1 cellular context compared by ENCODE assay signal in genomic region chr11:107263865-107264563, GRCh38.
A peak's percentile ranks its signal among the peaks of the same experiment; 100 is the strongest.
TF ChIP-seq lines count a peak whose summit lies in the region.

No MANE protein-coding gene starts in this region.

TF ChIP-seq in GM12878, 131 proteins besides CTCF, POLR2A, EP300 and RAD21 (continued from another document):
- TF ChIP-seq USF1 (IDR thresholded peaks at IDR 0.05; ENCODE audit: borderline replicate concordance, extremely low read length, insufficient read depth, low read depth, low read length) (no peak), CBX5 (IDR thresholded peaks at IDR 0.05; ENCODE audit: low read depth) (no peak), ZSCAN29 (IDR thresholded peaks at IDR 0.05) (no peak), E2F8 (IDR thresholded peaks at IDR 0.05; ENCODE audit: low read depth, partially characterized antibody) (no peak), MEF2B (IDR thresholded peaks at IDR 0.05; ENCODE audit: partially characterized antibody, poor library complexity, severe bottlenecking) (no peak), RUNX3 (IDR thresholded peaks at IDR 0.05; ENCODE audit: low read length) (peak; percentile 75)
